In the genomic region with DNA sequence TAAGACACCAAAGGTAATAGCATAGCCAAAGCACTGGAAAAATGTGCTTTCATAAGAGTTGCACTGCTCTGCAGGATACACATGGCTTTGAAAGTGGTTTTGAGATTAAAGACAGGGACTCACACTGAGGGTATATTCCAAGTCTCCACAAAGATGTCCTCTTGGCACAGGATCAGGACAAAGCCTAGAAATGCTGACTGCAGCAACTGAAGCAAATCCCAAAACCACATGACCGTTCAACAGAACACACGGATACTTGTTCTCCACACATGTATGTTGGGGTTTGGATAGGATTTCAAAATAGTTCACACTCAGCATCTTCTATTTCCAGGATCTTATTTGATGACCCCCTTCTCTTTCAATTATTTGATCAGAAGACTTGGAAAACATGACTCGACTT, we compare ENCODE assay signal across 15 cellular contexts.
DNase-seq lines count a peak whose midpoint lies in the region; ATAC-seq, FAIRE-seq and TF ChIP-seq lines count a peak whose summit lies in the region.
"Had no signal": no experiment of that assay in that cellular context is flagged by ENCODE, and none has a peak within 500 bp of the region (broad histone marks: within the 10 kb centered on the region; RNA-seq: fewer than 3 reads in every experiment).

No MANE protein-coding gene starts in this region.

- POLR2A ChIA-PET in HepG2 (lab: Yijun Ruan, JAX) = no interaction called here
- POLR2A ChIA-PET in H1 (lab: Charles Lee; ENCODE audit: partially characterized antibody) = no interaction called here

- CTCF ChIA-PET in HepG2 (lab: Yijun Ruan, JAX; ENCODE audit: low intra/inter-chr PET ratio, low total read pairs) = no interaction called here
- CTCF ChIA-PET in H1 (lab: Charles Lee; ENCODE audit: partially characterized antibody) = no interaction called here

- no peak for ATAC-seq in HepG2
- no peak for ATAC-seq in right lobe of liver
- no peak for ATAC-seq in omental fat pad (ENCODE audit: low FRiP score)
- ATAC-seq in Right ventricle myocardium inferior = no peak
- ATAC-seq: GM12878 had no signal

- peak overlapping the region; percentile 41; the same call in 1 of the 2 replicates for H2BK20ac ChIP-seq in H1 (ENCODE audit: low read length)

- BruUV-seq in HepG2 (replicated peaks; lab: Mats Ljungman, UMichigan) = no TSS peak

- no peak overlapping the region for H2AK5ac ChIP-seq in H1 (ENCODE audit: low read depth, low read length)

- intact Hi-C loops in HepG2 (cut with micrococcal nuclease; ENCODE audit: unreplicated experiment) (no loop called here), right lobe of liver (cut with DNase I) (loop anchor here (10.0 kb wide), 2 partner anchors 600 to 610 kb away; a partner anchor contains a TSS), Right ventricle myocardium inferior (cut with DNase I) (loop anchor here (2.0 to 10.0 kb wide), 4 partner anchors 90 to 604 kb away; no protein-coding TSS in a partner anchor)

- WGBS in HepG2 (ENCODE audit: low lambda C conversion rate) = 12% methylated on average over 3 of the region's 3 CpGs
- WGBS in right lobe of liver (ENCODE audit: insufficient coverage, low coverage, low lambda C conversion rate, missing lambda C conversion rate) = 36% methylated on average over 3 of the region's 3 CpGs
- 79% methylated on average over 3 of the region's 3 CpGs; no CpG with 5 or more reads in 1 of the 2 experiments for WGBS in H1 (ENCODE audit: extremely low coverage in 1 of 2, insufficient coverage in 1 of 2, insufficient read length in 1 of 2, insufficient replicate concordance in 2 of 2, low coverage in 1 of 2, low lambda C conversion rate in 2 of 2, missing lambda C conversion rate in 1 of 2), 2 experiments

- no peak overlapping the region for H3K14ac ChIP-seq in H1 (ENCODE audit: insufficient read length)

- H4K5ac ChIP-seq in H1 (ENCODE audit: insufficient read length, low read depth, low read length) = no peak overlapping the region

- no peak overlapping the region for H3K56ac ChIP-seq in H1 (replicated peaks; ENCODE audit: insufficient read length, low read depth, low read length)

- TF ChIP-seq EP300 in HepG2 (IDR thresholded peaks at IDR 0.05; ENCODE audit: low read depth in 2 of 2, low read length in 2 of 2) (no peak), HepG2 (CRISPR knock-in tag; IDR thresholded peaks at IDR 0.05; ENCODE audit: borderline replicate concordance) (no peak), H1 (IDR thresholded peaks at IDR 0.05; ENCODE audit: borderline replicate concordance in 1 of 2, low read depth in 2 of 2, low read length in 2 of 2) (no peak)

- no peak overlapping the region for H2AFZ ChIP-seq in HepG2 (ENCODE audit: low read length)
- 0 out of 2 replicates have a peak overlapping the region, but pooled peaks have one; percentile 37 for H2AFZ ChIP-seq in H1 (ENCODE audit: low read length)
- H2AFZ ChIP-seq in osteoblast (ENCODE audit: low read length) = peak overlapping the region; percentile 69

- H3K23ac ChIP-seq in H1 (ENCODE audit: insufficient read length) = no peak overlapping the region

- H3K4me3 ChIP-seq in HepG2 (replicated peaks in 1 of 3; ENCODE audit: insufficient read depth in 1 of 3, low read depth in 2 of 3, low read length in 3 of 3) (no peak overlapping the region), right lobe of liver (no peak overlapping the region), H1 (ENCODE audit: extremely low read depth in 1 of 4, insufficient read depth in 2 of 4, low read depth in 3 of 4, low read length in 4 of 4) (no peak overlapping the region), osteoblast (ENCODE audit: insufficient read depth, low read length) (no peak overlapping the region)
- H3K4me3 ChIP-seq: GM12878 had no signal

- TF ChIP-seq CTCF in HepG2 (CRISPR knock-in tag; IDR thresholded peaks at IDR 0.05) (no peak), right lobe of liver (IDR thresholded peaks at IDR 0.05) (no peak), H1 (IDR thresholded peaks at IDR 0.05; ENCODE audit: control extremely low read depth in 1 of 3, insufficient read depth in 1 of 3, low read depth in 1 of 3, low read length in 3 of 3) (no peak), osteoblast (IDR thresholded peaks at IDR 0.05; ENCODE audit: extremely low read depth, low read depth, low read length) (no peak), omental fat pad (IDR thresholded peaks at IDR 0.05) (no peak)

- no peak overlapping the region for H3K4ac ChIP-seq in H1 (replicated peaks; ENCODE audit: insufficient read length, low read depth, low read length)

- no peak overlapping the region for H3K18ac ChIP-seq in H1 (ENCODE audit: extremely low read depth, low read length)

- no peaks in the 10 kb centered on the region for H3K79me1 ChIP-seq in H1 (ENCODE audit: low read depth, low read length)

- TF ChIP-seq POLR2A in HepG2 (IDR thresholded peaks at IDR 0.05; ENCODE audit: insufficient read depth in 1 of 2, low read depth in 2 of 2, low read length in 2 of 2) (no peak), right lobe of liver (IDR thresholded peaks at IDR 0.05) (no peak), H1 (IDR thresholded peaks at IDR 0.05; ENCODE audit: control extremely low read depth in 1 of 2, low read depth in 2 of 2, low read length in 2 of 2) (no peak)

- H4K20me1 ChIP-seq in HepG2 (ENCODE audit: insufficient read depth, low read length) (no peaks in the 10 kb centered on the region), H1 (replicated peaks in 1 of 2; ENCODE audit: control insufficient read depth in 1 of 2, insufficient read depth in 2 of 2, low read length in 2 of 2) (no peaks in the 10 kb centered on the region), osteoblast (ENCODE audit: insufficient read depth, low read length) (no peaks in the 10 kb centered on the region)

- no peak overlapping the region for H4K8ac ChIP-seq in H1 (ENCODE audit: extremely low read depth, insufficient read depth, low read length)

- no peaks in the 10 kb centered on the region for H3K79me2 ChIP-seq in HepG2 (ENCODE audit: insufficient read depth, low read length)
- no peaks in the 10 kb centered on the region for H3K79me2 ChIP-seq in H1 (ENCODE audit: control insufficient read depth in 1 of 2, insufficient read depth in 2 of 2, low read length in 2 of 2)
- no peaks in the 10 kb centered on the region for H3K79me2 ChIP-seq in osteoblast (ENCODE audit: insufficient read depth, low read length)

- H3K9me3 ChIP-seq in HepG2 (ENCODE audit: low read length) (no peaks in the 10 kb centered on the region), right lobe of liver (no peaks in the 10 kb centered on the region), H1 (ENCODE audit: insufficient read depth in 2 of 2, low read depth in 1 of 2, low read length in 1 of 2) (0 out of 4 replicates have a peak, but pooled peaks cover 0 to 3% of the 10 kb centered on the region in 2 experiments), osteoblast (ENCODE audit: low read depth, low read length) (no peaks in the 10 kb centered on the region)

- H2BK15ac ChIP-seq in H1 (ENCODE audit: low read length) = 0 out of 2 replicates have a peak overlapping the region, but pooled peaks have one; percentile 12

- DNase-seq in HepG2 (ENCODE audit: low spot score) = no peak
- no peak for DNase-seq in right lobe of liver
- DNase-seq in H1 (ENCODE audit: low read depth in 1 of 2, low spot score in 2 of 2) = no peak
- no peak for DNase-seq in osteoblast (ENCODE audit: insufficient read length, low spot score, missing footprints)
- no peak for DNase-seq in omental fat pad (ENCODE audit: low spot score)
- DNase-seq in Right ventricle myocardium inferior (ENCODE audit: missing footprints) = no peak
- DNase-seq in NCI-H2081 (lab: John Stamatoyannopoulos, UW) = no peak
- DNase-seq: 8988T; C1 segment of cervical spinal cord; Calu3; CD4-positive, alpha-beta T cell; DMS79; H7 had no signal

- no peak overlapping the region for H2BK120ac ChIP-seq in H1 (replicated peaks; ENCODE audit: low read depth, low read length)

- H3K9ac ChIP-seq in HepG2 (ENCODE audit: insufficient read depth, low read depth, low read length) = no peak overlapping the region
- no peak overlapping the region for H3K9ac ChIP-seq in H1 (replicated peaks in 1 of 4; ENCODE audit: extremely low read depth in 1 of 4, low read depth in 3 of 4, low read length in 3 of 4)

- no peaks in the 10 kb centered on the region for H3K36me3 ChIP-seq in HepG2 (replicated peaks in 1 of 2; ENCODE audit: control insufficient read depth in 1 of 2, insufficient read depth in 2 of 2, low read length in 2 of 2)
- no peaks in the 10 kb centered on the region for H3K36me3 ChIP-seq in right lobe of liver
- H3K36me3 ChIP-seq in H1 (ENCODE audit: control insufficient read depth in 2 of 4, insufficient read depth in 4 of 4, low read length in 3 of 4) = no peaks in the 10 kb centered on the region
- H3K36me3 ChIP-seq in osteoblast (ENCODE audit: insufficient read depth, low read length) = no peaks in the 10 kb centered on the region

- H3K4me2 ChIP-seq in HepG2 (ENCODE audit: low read depth, low read length) = no peak overlapping the region
- H3K4me2 ChIP-seq in H1 (ENCODE audit: insufficient read depth in 1 of 2, low read depth in 2 of 2, low read length in 2 of 2) = no peak overlapping the region
- no peak overlapping the region for H3K4me2 ChIP-seq in osteoblast (ENCODE audit: insufficient read depth, low read length)

- in situ Hi-C loops in HepG2 (cut with HindIII; ENCODE audit: extremely low pct_ligation_motif_present, low pct_unique_long_range_greater_than_20kb) = no loop called here

- no peak overlapping the region for H3K27ac ChIP-seq in HepG2 (ENCODE audit: extremely low read length, insufficient read depth, low read length)
- H3K27ac ChIP-seq in right lobe of liver = no peak overlapping the region
- no peak overlapping the region for H3K27ac ChIP-seq in H1 (ENCODE audit: low read depth, low read length)
- H3K27ac ChIP-seq in osteoblast (ENCODE audit: low read depth, low read length) = no peak overlapping the region

- no peaks in the 10 kb centered on the region for H3K27me3 ChIP-seq in HepG2 (ENCODE audit: control insufficient read depth in 1 of 2, insufficient read depth in 2 of 2, low read length in 2 of 2)
- H3K27me3 ChIP-seq in right lobe of liver = no peaks in the 10 kb centered on the region
- no peaks in the 10 kb centered on the region for H3K27me3 ChIP-seq in H1 (replicated peaks in 1 of 4; ENCODE audit: control insufficient read depth in 3 of 4, extremely low read depth in 1 of 4, insufficient read depth in 3 of 4, low read length in 3 of 4)
- H3K27me3 ChIP-seq in osteoblast (ENCODE audit: insufficient read depth, low read length) = no peaks in the 10 kb centered on the region

- no peak overlapping the region for H4K91ac ChIP-seq in H1 (replicated peaks; ENCODE audit: insufficient read length, low read length)

- TF ChIP-seq RAD21 in HepG2 (CRISPR knock-in tag; IDR thresholded peaks at IDR 0.05) = no peak
- no peak for TF ChIP-seq RAD21 in H1 (IDR thresholded peaks at IDR 0.05 in 1 of 2, conservative IDR thresholded peaks at IDR 0.05 in 1 of 2; ENCODE audit: low read depth in 2 of 2, low read length in 2 of 2)

- no peak for FAIRE-seq in HepG2 (lab: Jason Lieb, UNC)
- no peak for FAIRE-seq in H1 (lab: Jason Lieb, UNC)
- FAIRE-seq: GM12878, GM18507 had no signal

- H3K4me1 ChIP-seq in HepG2 (ENCODE audit: insufficient read depth, low read length) (no peaks in the 10 kb centered on the region), right lobe of liver (no peaks in the 10 kb centered on the region), H1 (replicated peaks in 1 of 4; ENCODE audit: control insufficient read depth in 3 of 4, insufficient read depth in 4 of 4, low read length in 3 of 4) (peaks cover 0 to 3% (median under 1%) of the 10 kb centered on the region in 4 experiments; a peak in 1 of 7 replicates), osteoblast (ENCODE audit: insufficient read depth, low read length) (no peaks in the 10 kb centered on the region)

- no peak overlapping the region for H2BK5ac ChIP-seq in H1 (ENCODE audit: low read depth, low read length)

- no peaks in the 10 kb centered on the region for H3K23me2 ChIP-seq in H1 (ENCODE audit: low read depth, low read length)

- H2BK12ac ChIP-seq in H1 (ENCODE audit: low read depth, low read length) = no peak overlapping the region
